9 cellular contexts compared by ENCODE assay signal in the genomic region with DNA sequence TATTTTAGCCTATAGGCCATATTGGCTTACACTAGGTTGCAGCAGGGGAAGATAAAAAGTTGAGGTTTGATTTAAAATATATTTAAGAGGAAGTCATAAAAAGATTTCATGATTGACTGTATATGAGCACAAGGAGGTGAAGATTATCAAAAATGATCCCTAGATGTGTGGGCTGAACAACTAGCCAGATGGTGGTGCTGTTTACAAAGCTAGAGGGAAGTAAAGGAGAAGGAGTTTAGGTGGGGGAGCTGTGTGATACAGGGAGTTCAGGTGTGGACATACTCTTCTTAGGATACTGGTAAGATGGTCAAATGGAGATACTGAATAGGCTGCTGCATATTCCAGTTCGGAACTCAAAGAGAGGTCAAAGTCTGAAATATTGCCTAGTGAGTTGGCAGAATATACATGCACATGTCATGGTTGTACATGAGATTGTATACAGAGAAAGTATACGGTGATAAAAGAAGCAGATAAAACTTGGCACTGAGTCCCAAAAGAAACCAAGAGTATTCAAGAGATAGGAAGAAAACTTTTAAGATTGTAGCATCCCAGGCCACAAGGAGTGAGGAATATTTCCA.
DNase-seq lines count a peak whose midpoint lies in the region; ATAC-seq and TF ChIP-seq lines count a peak whose summit lies in the region.
"Had no signal": no experiment of that assay in that cellular context is flagged by ENCODE, and none has a peak within 500 bp of the region (broad histone marks: within the 10 kb centered on the region; RNA-seq: fewer than 3 reads in every experiment).

No MANE protein-coding gene starts in this region.

- TF ChIP-seq CTCF in MCF 10A (IDR thresholded peaks at IDR 0.05; ENCODE audit: unreplicated experiment) (peak; percentile 49), breast epithelium (IDR thresholded peaks at IDR 0.05) (no peak), coronary artery (IDR thresholded peaks at IDR 0.05) (peak; percentile 21)

- TF ChIP-seq POLR2A in breast epithelium (IDR thresholded peaks at IDR 0.05), result no peak

- H3K4me1 ChIP-seq in breast epithelium (no peaks in the 10 kb centered on the region), aorta (ENCODE audit: control insufficient read depth in 1 of 2, insufficient read depth in 2 of 2, low read length in 2 of 2) (peaks cover 0 to 7% of the 10 kb centered on the region in 2 donors)

- H3K27me3 ChIP-seq in breast epithelium, result no peaks in the 10 kb centered on the region
- no peaks in the 10 kb centered on the region for H3K27me3 ChIP-seq in aorta (ENCODE audit: control insufficient read depth in 1 of 2, insufficient read depth in 2 of 2, low read length in 1 of 2)

- no peak overlapping the region for H3K4me3 ChIP-seq in breast epithelium
- H3K4me3 ChIP-seq in coronary artery, result no peak overlapping the region
- H3K4me3 ChIP-seq in aorta (ENCODE audit: low read length in 2 of 2), result no peak overlapping the region

- H3K9me3 ChIP-seq in breast epithelium (no peaks in the 10 kb centered on the region), aorta (ENCODE audit: control insufficient read depth, low read length) (no peaks in the 10 kb centered on the region)

- no peak overlapping the region for H3K27ac Mint-ChIP-seq in MCF 10A (ENCODE audit: low read depth, unreplicated experiment)
- H3K27ac Mint-ChIP-seq in effector memory CD8-positive, alpha-beta T cell, result no peak overlapping the region
- H3K27ac Mint-ChIP-seq: CD4-positive, CD25-positive, alpha-beta regulatory T cell had no signal

- H3K4me3 Mint-ChIP-seq in MCF 10A (ENCODE audit: unreplicated experiment), result no peak overlapping the region
- no peak overlapping the region for H3K4me3 Mint-ChIP-seq in effector memory CD8-positive, alpha-beta T cell
- H3K4me3 Mint-ChIP-seq: CD4-positive, CD25-positive, alpha-beta regulatory T cell had no signal

- WGBS in aorta, 2 donors, result 51 to 60% methylated on average over 2 of the region's 2 CpGs

- H3K36me3 Mint-ChIP-seq in MCF 10A (ENCODE audit: insufficient read depth, unreplicated experiment), result no peaks in the 10 kb centered on the region
- H3K36me3 Mint-ChIP-seq in effector memory CD8-positive, alpha-beta T cell (ENCODE audit: insufficient read depth), result no peaks in the 10 kb centered on the region
- H3K36me3 Mint-ChIP-seq: CD4-positive, CD25-positive, alpha-beta regulatory T cell had no signal

- BruUV-seq in MCF 10A (replicated peaks; lab: Mats Ljungman, UMichigan), result no TSS peak

- no peaks in the 10 kb centered on the region for H3K27me3 Mint-ChIP-seq in MCF 10A (ENCODE audit: insufficient read depth, unreplicated experiment)
- no peaks in the 10 kb centered on the region for H3K27me3 Mint-ChIP-seq in effector memory CD8-positive, alpha-beta T cell
- H3K27me3 Mint-ChIP-seq: CD4-positive, CD25-positive, alpha-beta regulatory T cell had no signal

- CTCF ChIA-PET in MCF 10A (lab: Yijun Ruan, JAX), result interaction anchor here (0.6 to 1.6 kb wide), 12 partner anchors 10 to 1198 kb away, joined by 3 to 4 read pairs (median 3); no protein-coding TSS in a partner anchor

- no peaks in the 10 kb centered on the region for H3K36me3 ChIP-seq in breast epithelium
- no peaks in the 10 kb centered on the region for H3K36me3 ChIP-seq in aorta (ENCODE audit: control insufficient read depth in 1 of 2, insufficient read depth in 2 of 2, low read length in 1 of 2)

- ATAC-seq in effector memory CD8-positive, alpha-beta T cell (replicated peaks), result no peak
- no peak for ATAC-seq in aorta (ENCODE audit: low FRiP score)

- H3K4me1 Mint-ChIP-seq in MCF 10A (ENCODE audit: insufficient read depth, unreplicated experiment), result no peaks in the 10 kb centered on the region
- no peaks in the 10 kb centered on the region for H3K4me1 Mint-ChIP-seq in effector memory CD8-positive, alpha-beta T cell (ENCODE audit: low read depth in 2 of 2)
- H3K4me1 Mint-ChIP-seq: CD4-positive, CD25-positive, alpha-beta regulatory T cell had no signal

- DNase-seq in MCF 10A (ENCODE audit: unreplicated experiment), result peak; percentile 57
- DNase-seq in breast epithelium (ENCODE audit: low spot score in 2 of 2), result no peak
- peak; percentile 3 for DNase-seq in NCI-H345 (lab: John Stamatoyannopoulos, UW)
- no peak for DNase-seq in coronary artery (ENCODE audit: low spot score)
- peak; percentile 30 for DNase-seq in renal cortical epithelial cell (ENCODE audit: low read depth)
- DNase-seq in effector memory CD8-positive, alpha-beta T cell, result no peak
- no peak for DNase-seq in CD1c-positive myeloid dendritic cell (ENCODE audit: extremely low spot score)
- no peak for DNase-seq in aorta
- DNase-seq: CD4-positive, CD25-positive, alpha-beta regulatory T cell had no signal

- intact Hi-C loops in MCF 10A (cut with micrococcal nuclease) (loop anchor here (10.0 kb wide), 1 partner anchor 489 kb away; no protein-coding TSS in a partner anchor), breast epithelium (cut with DNase I; ENCODE audit: low total_unique reads) (no loop called here), aorta (cut with DNase I) (no loop called here)

- POLR2A ChIA-PET in MCF 10A (lab: Yijun Ruan, JAX), result interaction anchor here (1.0 kb wide), 1 partner anchor 315 kb away, joined by 3 read pairs; no protein-coding TSS in a partner anchor

- H3K27ac ChIP-seq in breast epithelium (no peak overlapping the region), coronary artery (no peak overlapping the region), aorta (ENCODE audit: low read depth in 1 of 2, low read length in 2 of 2) (no peak overlapping the region)

- H3K9me3 Mint-ChIP-seq in MCF 10A (ENCODE audit: unreplicated experiment), result no peaks in the 10 kb centered on the region
- H3K9me3 Mint-ChIP-seq in effector memory CD8-positive, alpha-beta T cell, result peaks cover 6 to 15% of the 10 kb centered on the region in 2 donors

Comparison
In these comparisons a context has a peak if more than half of its experiments do, and no peak if none do; other contexts are left out.
1. DNase-seq: peak in MCF 10A (single experiment), NCI-H345 (single experiment) and renal cortical epithelial cell (single experiment); none in breast epithelium (0 of 2), coronary artery (single experiment), effector memory CD8-positive, alpha-beta T cell (0 of 3), CD1c-positive myeloid dendritic cell (single experiment) and aorta (0 of 2).
2. CTCF ChIP-seq: peak in MCF 10A (single experiment) and coronary artery (single experiment); none in breast epithelium (0 of 3).